Comparison of ENCODE assay signal across 24 cellular contexts in the genomic region with DNA sequence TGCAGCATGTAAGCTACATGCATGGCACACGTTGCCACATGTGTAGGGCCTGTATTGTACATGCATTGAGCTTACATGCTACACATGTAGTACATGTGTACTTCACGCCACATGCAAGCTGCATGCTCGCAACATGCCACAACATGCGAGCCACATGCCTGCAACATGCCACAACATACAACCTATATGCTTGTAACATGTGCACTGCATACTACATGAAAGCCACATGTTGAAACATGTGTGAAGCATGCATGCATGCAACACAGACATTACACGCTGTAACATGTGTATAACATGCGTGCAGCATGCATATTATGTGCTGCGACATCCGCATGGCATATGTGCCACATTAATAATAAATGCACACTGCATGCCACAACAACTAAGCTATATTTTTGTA. TPM values are rescaled to one million over a fixed set of nuclear protein-coding genes. Genes with fewer than 3 reads are reported as not detected.
DNase-seq lines count a peak whose midpoint lies in the region; ATAC-seq, FAIRE-seq and TF ChIP-seq lines count a peak whose summit lies in the region.
"Had no signal": no experiment of that assay in that cellular context is flagged by ENCODE, and none has a peak within 500 bp of the region (broad histone marks: within the 10 kb centered on the region; RNA-seq: fewer than 3 reads in every experiment).

No MANE protein-coding gene starts in this region.

- H3K27ac ChIP-seq in mesendoderm (ENCODE audit: low read depth, low read length) = no peak overlapping the region
- H3K27ac ChIP-seq: A549; BLaER1 treated with 17β-estradiol and CSF1 and Interleukin-3, amounts not matched to agents 10 nM and 100 nM had no signal

- H2BK5ac ChIP-seq in mesendoderm (ENCODE audit: low read length) = no peak overlapping the region

- H3K9ac ChIP-seq in mesendoderm (ENCODE audit: low read length) = no peak overlapping the region
- H3K9ac ChIP-seq: BLaER1 treated with 17β-estradiol and CSF1 and Interleukin-3, amounts not matched to agents 10 nM and 100 nM had no signal

- FAIRE-seq in HTR-8/SVneo (lab: Jason Lieb, UNC) (peak; percentile 66), bronchial epithelial cell (lab: Jason Lieb, UNC) (peak; percentile 80)
- FAIRE-seq: A549, D721Med, GM12878, GM19239 had no signal

- no peak overlapping the region for H4K8ac ChIP-seq in mesendoderm (ENCODE audit: low read depth, low read length)

- no peak overlapping the region for H3K4ac ChIP-seq in mesendoderm (ENCODE audit: low read depth, low read length)

- H3K27me3 ChIP-seq in bronchial epithelial cell (ENCODE audit: control insufficient read depth, insufficient read depth, low read length) (no peaks in the 10 kb centered on the region), mesendoderm (ENCODE audit: insufficient read depth, low read length, poor library complexity) (no peaks in the 10 kb centered on the region)
- H3K27me3 ChIP-seq: BE2C; BLaER1 treated with 17β-estradiol and CSF1 and Interleukin-3, amounts not matched to agents 10 nM and 100 nM had no signal

- no peak overlapping the region for H2BK120ac ChIP-seq in mesendoderm (ENCODE audit: low read depth, low read length)

- no peak for ATAC-seq in GM19452 (IDR thresholded peaks at IDR 0.05; ENCODE audit: unreplicated experiment)
- ATAC-seq: A549, GM12878, GM23338, HCT116 had no signal

- no CpG with 5 or more reads among the region's 8 CpGs for WGBS in mesendoderm (ENCODE audit: extremely low coverage, insufficient coverage, low lambda C conversion rate)

- H3K4me2 ChIP-seq in mesendoderm (ENCODE audit: low read length) = no peak overlapping the region
- H3K4me2 ChIP-seq: A549; BLaER1 treated with 17β-estradiol and CSF1 and Interleukin-3, amounts not matched to agents 10 nM and 100 nM; GM23338 had no signal

- no peak overlapping the region for H3K18ac ChIP-seq in mesendoderm (ENCODE audit: low read length)

- H3K36me3 ChIP-seq in bronchial epithelial cell (ENCODE audit: control insufficient read depth, insufficient read depth, low read length) = no peaks in the 10 kb centered on the region
- no peaks in the 10 kb centered on the region for H3K36me3 ChIP-seq in mesendoderm (ENCODE audit: control insufficient read depth, insufficient read depth, low read length)
- H3K36me3 ChIP-seq: BE2C; BLaER1 treated with 17β-estradiol and CSF1 and Interleukin-3, amounts not matched to agents 10 nM and 100 nM had no signal

- H3K56ac ChIP-seq in mesendoderm (ENCODE audit: low read length) = no peak overlapping the region

- H2AK5ac ChIP-seq in mesendoderm (ENCODE audit: low read length) = no peak overlapping the region

- H3K4me3 ChIP-seq in bronchial epithelial cell (ENCODE audit: low read depth, low read length) (no peak overlapping the region), mesendoderm (ENCODE audit: low read length) (peak overlapping the region; percentile 5)
- H3K4me3 ChIP-seq: A549, GM12878, GM23338 had no signal

- H3K4me1 ChIP-seq in mesendoderm (ENCODE audit: control insufficient read depth, low read depth, low read length) = peaks cover 9% of the 10 kb centered on the region
- H3K4me1 ChIP-seq: A549, BE2C had no signal

- no peak overlapping the region for H3K23ac ChIP-seq in mesendoderm (ENCODE audit: low read length)

- H2BK15ac ChIP-seq in mesendoderm (replicated peaks; ENCODE audit: low read depth) = no peak overlapping the region

- H3K79me1 ChIP-seq in mesendoderm (ENCODE audit: low read length) = no peaks in the 10 kb centered on the region

- no peak for DNase-seq in HTR-8/SVneo (ENCODE audit: insufficient read length, low spot score)
- DNase-seq in bronchial epithelial cell (ENCODE audit: low read depth) = no peak
- DNase-seq in mesendoderm = no peak
- DNase-seq in NCI-H446 treated with DMSO at 0.1 percent for 48 hours (lab: John Stamatoyannopoulos, UW) = no peak
- DNase-seq in NCI-H1930 (lab: John Stamatoyannopoulos, UW) = no peak
- DNase-seq: 8988T; ACHN; AML-193; BE2C; CD4-positive, alpha-beta T cell; CD8-positive, alpha-beta memory T cell; DMS 273 treated with DMSO at 0.1 percent for 48 hours; DMS79; EL; GDM1; H9 had no signal

- no peak overlapping the region for H4K5ac ChIP-seq in mesendoderm (ENCODE audit: low read length)

- TF ChIP-seq CTCF in bronchial epithelial cell (IDR thresholded peaks at IDR 0.05; ENCODE audit: insufficient read depth, low read length, severe bottlenecking) = no peak

- no peaks in the 10 kb centered on the region for H3K79me2 ChIP-seq in mesendoderm (ENCODE audit: control insufficient read depth, insufficient read depth, low read length)

RNA-seq across cellular contexts. Expression of gene TMTC1, which starts 9.1 kb away (rescaled TPM):
- 4.5 and 9.1 TPM in 2 replicates for total RNA-seq in bronchial epithelial cell
- 10.2 TPM for polyA plus RNA-seq in mesendoderm (2013, experiment 1 of 2)
- 10.7 TPM for polyA plus RNA-seq in mesendoderm (2013, experiment 2 of 2)
- total RNA-seq: CD4-positive, alpha-beta T cell; CD8-positive, alpha-beta memory T cell had no signal
- polyA plus RNA-seq: CD8-positive, alpha-beta memory T cell had no signal
